In genomic region chr1:151593651-151594625, GRCh38 we compare ENCODE assay signal across 8 cellular contexts. TPM values are rescaled to one million over a fixed set of nuclear protein-coding genes. Genes with fewer than 3 reads are reported as not detected.
A peak's percentile ranks its signal among the peaks of the same experiment; 100 is the strongest.
DNase-seq lines count a peak whose midpoint lies in the region; ATAC-seq, FAIRE-seq and TF ChIP-seq lines count a peak whose summit lies in the region.

No MANE protein-coding gene starts in this region.

- ATAC-seq in HG02970 (IDR thresholded peaks at IDR 0.05; ENCODE audit: low FRiP score, unreplicated experiment), result no peak

- TF ChIP-seq CTCF in 22Rv1 (IDR thresholded peaks at IDR 0.05), result peak; percentile 100
- TF ChIP-seq CTCF in ascending aorta (IDR thresholded peaks at IDR 0.05), result peak; percentile 80 to 92 (median 90)

- H3K9me3 ChIP-seq in ascending aorta (no peaks in the 10 kb centered on the region), small intestine (ENCODE audit: control insufficient read depth, low read depth) (no peaks in the 10 kb centered on the region)

- FAIRE-seq in GM18507 (lab: Jason Lieb, UNC), result peak; percentile 76
- no peak for FAIRE-seq in small intestine (lab: Jason Lieb, UNC)

- H3K27ac ChIP-seq in 22Rv1 (no peak overlapping the region), ascending aorta (no peak overlapping the region), small intestine (ENCODE audit: low read depth in 1 of 2, low read length in 1 of 2) (no peak overlapping the region)

- H3K36me3 ChIP-seq in ascending aorta (no peaks in the 10 kb centered on the region), small intestine (ENCODE audit: control insufficient read depth in 2 of 2, insufficient read depth in 2 of 2, low read length in 2 of 2) (no peaks in the 10 kb centered on the region)

- intact Hi-C loops in ascending aorta (cut with DNase I), result loop anchor here (1.0 kb wide), 1 partner anchor 141 kb away; no protein-coding TSS in a partner anchor

- WGBS in small intestine, 3 donors, result 19 to 29% (median 28%) methylated on average over 23 of the region's 23 CpGs

- peak; percentile 72 for DNase-seq in GM18507 (ENCODE audit: extremely low spot score, insufficient read length, low read depth)
- peak; percentile 53 for DNase-seq in NCI-H1417 treated with DMSO at 0.1 percent for 48 hours (lab: John Stamatoyannopoulos, UW)
- DNase-seq in T-helper 2 cell, result peak; percentile 62 to 84 (median 76)
- DNase-seq in ascending aorta (ENCODE audit: low spot score in 2 of 2), result peak in 1 of 2 donors; percentile 80
- peak; percentile 70 for DNase-seq in iPS DF 19.7 (ENCODE audit: low read depth, low spot score)
- DNase-seq in small intestine, result peak; percentile 76

- no peaks in the 10 kb centered on the region for H3K4me1 ChIP-seq in ascending aorta
- no peaks in the 10 kb centered on the region for H3K4me1 ChIP-seq in small intestine (ENCODE audit: control insufficient read depth in 2 of 2, insufficient read depth in 1 of 2, low read depth in 1 of 2, low read length in 1 of 2)

- H3K4me3 ChIP-seq in ascending aorta (no peak overlapping the region), small intestine (ENCODE audit: low read depth in 1 of 2, low read length in 2 of 2) (no peak overlapping the region)

- H3K27me3 ChIP-seq in ascending aorta, result no peaks in the 10 kb centered on the region
- H3K27me3 ChIP-seq in small intestine (ENCODE audit: control insufficient read depth in 2 of 2, insufficient read depth in 2 of 2, low read length in 2 of 2), result no peaks in the 10 kb centered on the region

RNA-seq across cellular contexts. Expression of gene SNX27, which starts 17.9 kb away (rescaled TPM):
- 13.0 TPM for total RNA-seq in ascending aorta
- 1 to 10 TPM; 4.3 to 9.5 (median 4.5) TPM for polyA plus RNA-seq in small intestine

RNA-seq across cellular contexts. Expression of gene TUFT1, which starts 53.8 kb away (rescaled TPM):
- total RNA-seq in ascending aorta, result 2.3 TPM
- 10 to 100 TPM in 1 of 3 donors, 1 to 10 TPM in 2; 8.5 to 14.1 (median 8.9) TPM for polyA plus RNA-seq in small intestine
